8 cellular contexts compared by ENCODE assay signal in the genomic region with DNA sequence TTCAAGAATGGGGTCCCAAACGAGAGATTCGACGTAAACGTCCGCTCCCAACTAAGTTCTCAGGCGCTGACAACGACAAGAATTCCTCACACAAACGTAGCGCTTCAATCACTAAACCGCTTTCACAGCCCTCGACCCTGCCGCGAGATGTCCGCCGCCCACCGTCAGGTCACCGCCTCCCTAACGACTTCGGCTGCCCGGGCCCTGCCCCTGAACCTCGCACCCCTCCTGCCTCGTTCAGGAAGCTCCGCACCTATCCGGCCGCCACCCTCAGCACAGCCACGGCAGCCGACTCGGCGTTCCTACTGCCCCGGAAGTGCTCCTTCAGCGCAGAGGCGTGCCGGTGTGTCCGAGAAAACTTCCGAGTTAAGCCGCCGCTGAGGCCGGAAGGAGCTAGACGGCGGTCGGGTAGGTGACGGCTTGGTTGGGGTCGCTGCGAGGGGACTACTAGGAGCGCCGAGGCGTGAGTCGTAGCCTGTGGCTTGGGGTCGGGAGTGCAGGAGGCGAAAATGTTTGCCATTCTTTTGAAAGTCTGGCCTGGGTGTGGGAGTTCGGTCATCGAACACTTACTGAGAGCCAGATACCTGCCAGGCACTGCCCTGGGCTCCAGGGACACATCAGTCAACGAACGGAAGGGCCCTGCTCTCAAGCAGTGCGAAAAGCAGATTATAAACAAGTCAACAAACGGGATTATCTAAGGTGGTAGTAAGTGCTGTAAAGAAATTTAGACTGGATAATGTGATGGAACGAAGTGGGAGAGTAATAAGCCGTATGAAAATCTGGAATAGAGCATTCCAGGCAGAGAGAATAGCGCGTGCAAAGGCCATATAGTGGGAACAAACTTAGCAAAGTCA. TPM values are rescaled to one million over a fixed set of nuclear protein-coding genes. Genes with fewer than 3 reads are reported as not detected.
DNase-seq lines count a peak whose midpoint lies in the region; ATAC-seq and TF ChIP-seq lines count a peak whose summit lies in the region.

FAM114A2 (minus strand) TSS at position 307 of the 854 bp plus-strand sequence. CDS start 3,957 bp downstream, outside the sequence.
MFAP3 (plus strand) TSS at position 364 of the 854 bp plus-strand sequence. CDS start 10,756 bp downstream, outside the sequence.

- H3K27me3 Mint-ChIP-seq in T-helper 1 cell treated with Interleukin-12 subunit alpha and Interleukin-12 subunit beta and Interleukin-4 antibody, amounts not matched to agents 30 μg/mL and 1 μg/mL, for 36 hours (ENCODE audit: low read depth), result no peaks in the 10 kb centered on the region
- H3K27me3 Mint-ChIP-seq in progenitor cell of endocrine pancreas, result no peaks in the 10 kb centered on the region

- peak within 1 kb of the TSS; percentile 85 for H3K27ac Mint-ChIP-seq in T-helper 1 cell treated with Interleukin-12 subunit alpha and Interleukin-12 subunit beta and Interleukin-4 antibody, amounts not matched to agents 30 μg/mL and 1 μg/mL, for 36 hours
- H3K27ac Mint-ChIP-seq in progenitor cell of endocrine pancreas, result peak within 1 kb of the TSS; percentile 96

- H3K4me1 ChIP-seq in left ventricle myocardium inferior (peaks cover 75% of the 10 kb centered on the region), upper lobe of right lung (peaks cover 38% of the 10 kb centered on the region)

- H3K27ac ChIP-seq in left ventricle myocardium inferior (replicated peaks) (peak within 1 kb of the TSS; percentile 93), upper lobe of right lung (peak within 1 kb of the TSS; percentile 87)

- H3K4me1 Mint-ChIP-seq in T-helper 1 cell treated with Interleukin-12 subunit alpha and Interleukin-12 subunit beta and Interleukin-4 antibody, amounts not matched to agents 30 μg/mL and 1 μg/mL, for 36 hours (ENCODE audit: low read depth), result peaks cover 31% of the 10 kb centered on the region
- peaks cover 16% of the 10 kb centered on the region for H3K4me1 Mint-ChIP-seq in progenitor cell of endocrine pancreas (ENCODE audit: low read depth)

- no peak for TF ChIP-seq CTCF in left ventricle myocardium inferior (IDR thresholded peaks at IDR 0.05; ENCODE audit: borderline replicate concordance)
- TF ChIP-seq CTCF in progenitor cell of endocrine pancreas (IDR thresholded peaks at IDR 0.05; ENCODE audit: unreplicated experiment), result no peak
- TF ChIP-seq CTCF in upper lobe of right lung (IDR thresholded peaks at IDR 0.05), result no peak

- peaks cover 9% of the 10 kb centered on the region for H3K36me3 Mint-ChIP-seq in T-helper 1 cell treated with Interleukin-12 subunit alpha and Interleukin-12 subunit beta and Interleukin-4 antibody, amounts not matched to agents 30 μg/mL and 1 μg/mL, for 36 hours (ENCODE audit: low read depth)
- H3K36me3 Mint-ChIP-seq in progenitor cell of endocrine pancreas (ENCODE audit: insufficient read depth), result peaks cover 2% of the 10 kb centered on the region

- intact Hi-C loops in left ventricle myocardium inferior (cut with micrococcal nuclease) (no loop called here), upper lobe of right lung (cut with DNase I) (no loop called here)

- DNase-seq in NCI-H1694 treated with DMSO at 0.1 percent for 48 hours (lab: John Stamatoyannopoulos, UW) (peak; percentile 58), amniotic stem cell (lab: John Stamatoyannopoulos, UW) (peak; percentile 83), left ventricle myocardium inferior (peak; percentile 89), progenitor cell of endocrine pancreas (ENCODE audit: low spot score, unreplicated experiment) (peak; percentile 73), upper lobe of right lung (peak; percentile 95)

- ATAC-seq in GM18498 (IDR thresholded peaks at IDR 0.05; ENCODE audit: unreplicated experiment) (peak; percentile 99), HG02884 (IDR thresholded peaks at IDR 0.05; ENCODE audit: unreplicated experiment) (peak; percentile 96), upper lobe of right lung (peak; percentile 100)

- no peaks in the 10 kb centered on the region for H3K27me3 ChIP-seq in left ventricle myocardium inferior (ENCODE audit: low read depth)
- H3K27me3 ChIP-seq in upper lobe of right lung, result no peaks in the 10 kb centered on the region

- H3K9me3 ChIP-seq in left ventricle myocardium inferior (replicated peaks) (no peaks in the 10 kb centered on the region), upper lobe of right lung (no peaks in the 10 kb centered on the region)

- H3K4me3 Mint-ChIP-seq in T-helper 1 cell treated with Interleukin-12 subunit alpha and Interleukin-12 subunit beta and Interleukin-4 antibody, amounts not matched to agents 30 μg/mL and 1 μg/mL, for 36 hours, result peak within 1 kb of the TSS; percentile 94
- peak within 1 kb of the TSS; percentile 99 for H3K4me3 Mint-ChIP-seq in progenitor cell of endocrine pancreas (ENCODE audit: low read depth)

- H3K36me3 ChIP-seq in left ventricle myocardium inferior, result peaks cover 3% of the 10 kb centered on the region
- no peaks in the 10 kb centered on the region for H3K36me3 ChIP-seq in upper lobe of right lung

- H3K9me3 Mint-ChIP-seq in T-helper 1 cell treated with Interleukin-12 subunit alpha and Interleukin-12 subunit beta and Interleukin-4 antibody, amounts not matched to agents 30 μg/mL and 1 μg/mL, for 36 hours, result no peaks in the 10 kb centered on the region
- H3K9me3 Mint-ChIP-seq in progenitor cell of endocrine pancreas (ENCODE audit: low read depth), result no peaks in the 10 kb centered on the region

- H3K4me3 ChIP-seq in left ventricle myocardium inferior (peak within 1 kb of the TSS; percentile 90), upper lobe of right lung (peak within 1 kb of the TSS; percentile 88)

RNA-seq across cellular contexts. Expression of gene FAM114A2, which starts in this region (rescaled TPM):
- total RNA-seq in left ventricle myocardium inferior, result 32.3 TPM
- 20.0 and 23.6 TPM in 2 replicates for total RNA-seq in progenitor cell of endocrine pancreas
- total RNA-seq in upper lobe of right lung, result 37.4 TPM

RNA-seq across cellular contexts. Expression of gene MFAP3, which starts in this region (rescaled TPM):
- total RNA-seq in left ventricle myocardium inferior (29.4 TPM), progenitor cell of endocrine pancreas (39.1 and 42.5 TPM in 2 replicates), upper lobe of right lung (32.8 TPM)

Comparison
In these comparisons a context has a peak if more than half of its experiments do, and no peak if none do; other contexts are left out.
1. Peak in every context shown above with its lines: DNase-seq, ATAC-seq, H3K4me3 ChIP-seq and H3K27ac ChIP-seq.